ENCODE assay signal across 11 cellular contexts in the genomic region with DNA sequence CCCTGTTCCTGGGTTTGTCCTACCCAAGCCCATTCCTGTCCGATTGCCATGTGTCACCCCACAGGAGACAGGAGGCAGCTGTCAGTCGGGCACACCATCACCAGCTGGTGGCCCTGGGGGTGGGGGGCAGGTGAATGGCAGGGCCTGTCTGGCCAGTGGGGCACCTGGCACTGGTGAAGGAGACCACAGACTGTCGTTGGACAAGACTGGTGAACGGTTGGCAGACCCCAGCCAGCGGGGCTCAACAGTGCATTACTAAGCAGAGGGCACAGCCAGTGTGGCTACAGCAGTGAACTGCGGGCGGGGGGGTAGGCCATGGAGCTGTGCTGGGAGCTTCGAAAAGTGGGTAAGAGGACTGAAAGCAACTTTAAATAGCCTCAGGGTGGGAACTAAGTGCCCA. TPM values are rescaled to one million over a fixed set of nuclear protein-coding genes. Genes with fewer than 3 reads are reported as not detected.
DNase-seq lines count a peak whose midpoint lies in the region; ATAC-seq, FAIRE-seq and TF ChIP-seq lines count a peak whose summit lies in the region.
"Had no signal": no experiment of that assay in that cellular context is flagged by ENCODE, and none has a peak within 500 bp of the region (broad histone marks: within the 10 kb centered on the region; RNA-seq: fewer than 3 reads in every experiment).

No MANE protein-coding gene starts in this region.

- H4K20me1 ChIP-seq in PC-3 (ENCODE audit: low read length) (peaks cover 66% of the 10 kb centered on the region), osteoblast (ENCODE audit: insufficient read depth, low read length) (peaks cover 57% of the 10 kb centered on the region)

- ATAC-seq in PC-3: peak; percentile 9
- ATAC-seq: left cardiac atrium had no signal

- peak overlapping the region; percentile 80 for H3K4me3 Mint-ChIP-seq in Calu3 (ENCODE audit: low read depth, unreplicated experiment)

- CTCF ChIA-PET in Calu3 (lab: Charles Lee): interaction anchor here (0.6 to 2.1 kb wide), 6 partner anchors 11 to 1395 kb away, joined by 3 to 13 read pairs (median 5); no protein-coding TSS in a partner anchor
- CTCF ChIA-PET in PC-3 (lab: Charles Lee): no interaction called here

- H3K36me3 Mint-ChIP-seq in Calu3 (ENCODE audit: insufficient read depth, unreplicated experiment): peaks cover 65% of the 10 kb centered on the region

- no peaks in the 10 kb centered on the region for H3K27me3 Mint-ChIP-seq in Calu3 (ENCODE audit: unreplicated experiment)

- TF ChIP-seq CTCF in Calu3 (IDR thresholded peaks at IDR 0.05; ENCODE audit: unreplicated experiment): no peak
- TF ChIP-seq CTCF in PC-3 (conservative IDR thresholded peaks at IDR 0.05; ENCODE audit: low read depth, low read length): no peak
- TF ChIP-seq CTCF in osteoblast (IDR thresholded peaks at IDR 0.05; ENCODE audit: extremely low read depth, low read depth, low read length): no peak

- H3K36me3 ChIP-seq in PC-3 (ENCODE audit: low read depth, low read length) (peaks cover 35% of the 10 kb centered on the region), osteoblast (ENCODE audit: insufficient read depth, low read length) (peaks cover 3% of the 10 kb centered on the region)

- H3K9me3 ChIP-seq in PC-3 (ENCODE audit: low read length) (no peaks in the 10 kb centered on the region), osteoblast (ENCODE audit: low read depth, low read length) (no peaks in the 10 kb centered on the region)

- H3K4me2 ChIP-seq in PC-3 (ENCODE audit: low read length): peak overlapping the region; percentile 99
- peak overlapping the region; percentile 91 for H3K4me2 ChIP-seq in osteoblast (ENCODE audit: insufficient read depth, low read length)

- POLR2A ChIA-PET in PC-3 (lab: Charles Lee; ENCODE audit: unreplicated experiment): no interaction called here

- BruUV-seq in Calu3 (replicated peaks; lab: Mats Ljungman, UMichigan): TSS peak; percentile 28
- no TSS peak for BruUV-seq in PC-3 (replicated peaks; lab: Mats Ljungman, UMichigan)

- no peaks in the 10 kb centered on the region for H3K27me3 ChIP-seq in PC-3 (ENCODE audit: low read length)
- H3K27me3 ChIP-seq in osteoblast (ENCODE audit: insufficient read depth, low read length): no peaks in the 10 kb centered on the region

- intact Hi-C loops in Calu3 (cut with micrococcal nuclease; ENCODE audit: unreplicated experiment) (no loop called here), PC-3 (cut with micrococcal nuclease) (loop anchor here (5.0 kb wide), 1 partner anchor 34 kb away; no protein-coding TSS in a partner anchor)

- H3K9me2 ChIP-seq in PC-3 (replicated peaks; ENCODE audit: low read length): no peaks in the 10 kb centered on the region

- DNase-seq in Calu3 (no peak), PC-3 (peak; percentile 24), osteoblast (ENCODE audit: insufficient read length, low spot score, missing footprints) (peak; percentile 92), SW 1271 (lab: John Stamatoyannopoulos, UW) (no peak), frontal cortex (ENCODE audit: low spot score in 2 of 2) (no peak), NCI-H1436 treated with DMSO at 0.1 percent for 48 hours (lab: John Stamatoyannopoulos, UW) (no peak), GM03348 (ENCODE audit: low spot score) (no peak)
- DNase-seq: left cardiac atrium, NCI-H446 treated with DMSO at 0.1 percent for 48 hours had no signal

- no peaks in the 10 kb centered on the region for H3K9me3 Mint-ChIP-seq in Calu3 (ENCODE audit: low read depth, unreplicated experiment)

- no peaks in the 10 kb centered on the region for H3F3A ChIP-seq in PC-3 (ENCODE audit: low read length, unreplicated experiment)

- no peak for FAIRE-seq in frontal cortex (lab: Jason Lieb, UNC)

- H3K79me2 ChIP-seq in PC-3 (ENCODE audit: low read length): peaks cover 80% of the 10 kb centered on the region
- H3K79me2 ChIP-seq in osteoblast (ENCODE audit: insufficient read depth, low read length): peaks cover 81% of the 10 kb centered on the region

- peak overlapping the region; percentile 91 for H3K9ac ChIP-seq in PC-3 (ENCODE audit: low read length)

- H3K27ac Mint-ChIP-seq in Calu3 (ENCODE audit: unreplicated experiment): peak overlapping the region; percentile 69

- peak overlapping the region; percentile 39 for H3K27ac ChIP-seq in PC-3 (ENCODE audit: low read length)
- H3K27ac ChIP-seq in cingulate gyrus (ENCODE audit: low read depth, low read length): peak overlapping the region; percentile 67
- peak overlapping the region; percentile 58 for H3K27ac ChIP-seq in osteoblast (ENCODE audit: low read depth, low read length)
- H3K27ac ChIP-seq: VCaP had no signal

- H3K4me1 ChIP-seq in PC-3 (ENCODE audit: insufficient read depth, low read length) (peaks cover 40% of the 10 kb centered on the region), osteoblast (ENCODE audit: insufficient read depth, low read length) (peaks cover 55% of the 10 kb centered on the region)

- H3K4me3 ChIP-seq in PC-3 (ENCODE audit: low read length) (peak overlapping the region; percentile 94), osteoblast (ENCODE audit: insufficient read depth, low read length) (peak overlapping the region; percentile 91)

- H2AFZ ChIP-seq in PC-3 (ENCODE audit: low read length): no peak overlapping the region
- no peak overlapping the region for H2AFZ ChIP-seq in osteoblast (ENCODE audit: low read length)

- H3K4me1 Mint-ChIP-seq in Calu3 (ENCODE audit: low read depth, unreplicated experiment): peaks cover 62% of the 10 kb centered on the region

RNA-seq across cellular contexts. Expression of a gene that starts 2.1 kb away (rescaled TPM):
- total RNA-seq in Calu3 (2022) (67.6 and 74.8 TPM in 2 replicates), PC-3 (2014; rRNA removed) (74.9 and 75.9 TPM in 2 replicates), osteoblast (30.4 and 36.2 TPM in 2 replicates), frontal cortex (21.6 TPM)

RNA-seq across cellular contexts. Expression of a gene that starts 29.3 kb away (rescaled TPM):
- total RNA-seq in Calu3 (2022) (38.5 and 43.8 TPM in 2 replicates), PC-3 (2014; rRNA removed) (46.1 and 57.1 TPM in 2 replicates), osteoblast (39.8 and 41.3 TPM in 2 replicates), frontal cortex (28.9 TPM)

Comparison
In these comparisons a context has a peak if more than half of its experiments do, and no peak if none do; other contexts are left out.
1. DNase-seq: peak in PC-3 (single experiment) and osteoblast (single experiment); none in Calu3 (single experiment), SW 1271 (0 of 2), frontal cortex (0 of 2), NCI-H1436 treated with DMSO at 0.1 percent for 48 hours (single experiment) and GM03348 (single experiment).
2. Peak in every context shown above with its lines, with median percentiles within 50 percentile points of each other: H3K27ac ChIP-seq.